8 cellular contexts compared by ENCODE assay signal in the genomic region with DNA sequence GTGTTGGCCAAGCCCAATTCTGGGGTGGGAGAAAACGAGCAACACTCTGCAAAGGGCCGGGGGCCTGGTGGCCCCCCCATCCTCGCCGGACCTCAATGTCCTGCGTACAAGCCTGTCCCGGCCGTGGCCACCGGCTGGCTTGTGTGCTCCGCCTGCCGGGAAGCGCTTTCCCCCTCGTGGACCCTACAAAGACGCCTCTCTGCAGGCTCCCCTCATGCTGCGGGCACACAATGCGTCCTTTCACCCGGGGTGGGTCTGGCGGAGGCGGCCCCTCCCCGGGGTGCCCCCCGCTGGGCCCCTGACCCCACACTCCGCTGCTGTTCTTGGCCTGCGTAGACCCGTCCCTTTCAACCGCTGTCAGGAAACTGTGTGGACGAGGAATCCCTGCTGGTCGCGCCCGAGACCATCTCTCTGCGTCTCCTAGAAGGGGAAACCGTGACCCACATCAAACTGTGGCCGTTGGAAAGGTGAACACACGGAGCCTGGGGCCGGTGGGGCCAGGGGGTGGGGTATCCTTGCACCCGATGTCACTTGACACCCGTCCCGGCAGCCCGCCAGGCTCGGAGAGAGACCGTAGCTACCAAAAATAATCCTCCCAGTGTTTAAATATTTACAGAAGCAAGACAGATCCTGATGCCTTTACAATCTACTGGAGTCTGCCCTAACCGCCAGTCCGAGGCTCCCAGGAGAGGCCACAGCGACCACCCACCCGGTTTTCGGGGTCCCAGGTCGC. TPM values are rescaled to one million over a fixed set of nuclear protein-coding genes. Genes with fewer than 3 reads are reported as not detected.
DNase-seq lines count a peak whose midpoint lies in the region; ATAC-seq and TF ChIP-seq lines count a peak whose summit lies in the region.

No MANE protein-coding gene starts in this region.

- H3K27me3 ChIP-seq in left ventricle myocardium inferior (ENCODE audit: low read depth) (no peaks in the 10 kb centered on the region), Karpas-422 (ENCODE audit: low read length) (no peaks in the 10 kb centered on the region)

- peak; percentile 15 for DNase-seq in stimulated activated CD4-positive, alpha-beta T cell treated with anti-CD3 and anti-CD28 coated beads, Interleukin-4, amount 100 ng/mL, for 1 hour
- DNase-seq in stimulated activated CD4-positive, alpha-beta T cell treated with anti-CD3 and anti-CD28 coated beads, Interleukin-12 subunit alpha, Interleukin-12 subunit beta, amount 100 ng/mL, for 4 hours, result no peak
- no peak for DNase-seq in activated CD4-positive, alpha-beta memory T cell treated with anti-CD3 and anti-CD28 coated beads, Interleukin-2, amount 10 ng/mL, durations not matched to agents 7 days and 5 days
- DNase-seq in left ventricle myocardium inferior (peak; percentile 57), Karpas-422 (no peak), medulla oblongata (ENCODE audit: extremely low spot score) (no peak)
- no peak for DNase-seq in stimulated activated effector memory CD8-positive, alpha-beta T cell treated with anti-CD3 and anti-CD28 coated beads, Interleukin-12 subunit alpha, Interleukin-12 subunit beta, amount 100 ng/mL, for 72 hours (ENCODE audit: low spot score in 2 of 2)

- H3K4me2 ChIP-seq in Karpas-422 (ENCODE audit: low read depth, low read length, poor library complexity, severe bottlenecking), result no peak overlapping the region

- H3K27ac ChIP-seq in left ventricle myocardium inferior (replicated peaks) (peak overlapping the region; percentile 72), Karpas-422 (ENCODE audit: low read length) (no peak overlapping the region)

- H3K9me3 Mint-ChIP-seq in activated CD4-positive, alpha-beta memory T cell treated with anti-CD3 and anti-CD28 coated beads, Interleukin-2, amount 10 ng/mL, durations not matched to agents 7 days and 5 days, result no peaks in the 10 kb centered on the region
- H3K9me3 Mint-ChIP-seq in stimulated activated effector memory CD8-positive, alpha-beta T cell treated with anti-CD3 and anti-CD28 coated beads, Interleukin-12 subunit alpha, Interleukin-12 subunit beta, amount 100 ng/mL, for 72 hours, result no peaks in the 10 kb centered on the region

- peak; percentile 46 for ATAC-seq in stimulated activated effector memory CD8-positive, alpha-beta T cell treated with anti-CD3 and anti-CD28 coated beads, Interleukin-12 subunit alpha, Interleukin-12 subunit beta, amount 100 ng/mL, for 72 hours
- no peak for ATAC-seq in HG02759 (IDR thresholded peaks at IDR 0.05; ENCODE audit: unreplicated experiment)

- H2AFZ ChIP-seq in Karpas-422 (ENCODE audit: low read length), result no peak overlapping the region

- peak overlapping the region; percentile 38 for H3K27ac Mint-ChIP-seq in activated CD4-positive, alpha-beta memory T cell treated with anti-CD3 and anti-CD28 coated beads, Interleukin-2, amount 10 ng/mL, durations not matched to agents 7 days and 5 days
- peak overlapping the region; percentile 87 for H3K27ac Mint-ChIP-seq in stimulated activated effector memory CD8-positive, alpha-beta T cell treated with anti-CD3 and anti-CD28 coated beads, Interleukin-12 subunit alpha, Interleukin-12 subunit beta, amount 100 ng/mL, for 72 hours

- H3K4me3 ChIP-seq in left ventricle myocardium inferior (peak overlapping the region; percentile 61), Karpas-422 (ENCODE audit: low read length) (no peak overlapping the region)

- peak overlapping the region; percentile 60 for H3K4me3 Mint-ChIP-seq in activated CD4-positive, alpha-beta memory T cell treated with anti-CD3 and anti-CD28 coated beads, Interleukin-2, amount 10 ng/mL, durations not matched to agents 7 days and 5 days
- H3K4me3 Mint-ChIP-seq in stimulated activated effector memory CD8-positive, alpha-beta T cell treated with anti-CD3 and anti-CD28 coated beads, Interleukin-12 subunit alpha, Interleukin-12 subunit beta, amount 100 ng/mL, for 72 hours, result peak overlapping the region; percentile 71

- H3K79me2 ChIP-seq in Karpas-422 (ENCODE audit: low read length), result no peaks in the 10 kb centered on the region

- no peaks in the 10 kb centered on the region for H3K36me3 Mint-ChIP-seq in activated CD4-positive, alpha-beta memory T cell treated with anti-CD3 and anti-CD28 coated beads, Interleukin-2, amount 10 ng/mL, durations not matched to agents 7 days and 5 days (ENCODE audit: low read depth)
- peaks cover 4% of the 10 kb centered on the region for H3K36me3 Mint-ChIP-seq in stimulated activated effector memory CD8-positive, alpha-beta T cell treated with anti-CD3 and anti-CD28 coated beads, Interleukin-12 subunit alpha, Interleukin-12 subunit beta, amount 100 ng/mL, for 72 hours

- intact Hi-C loops in left ventricle myocardium inferior (cut with micrococcal nuclease), result no loop called here

- peak; percentile 39 for TF ChIP-seq CTCF in left ventricle myocardium inferior (IDR thresholded peaks at IDR 0.05; ENCODE audit: borderline replicate concordance)

- H3K4me1 ChIP-seq in left ventricle myocardium inferior (peaks cover 54% of the 10 kb centered on the region), Karpas-422 (ENCODE audit: low read length) (peaks cover 10% of the 10 kb centered on the region)

- H3K36me3 ChIP-seq in left ventricle myocardium inferior (no peaks in the 10 kb centered on the region), Karpas-422 (ENCODE audit: insufficient read depth, low read length) (no peaks in the 10 kb centered on the region)

- POLR2A ChIA-PET in activated CD4-positive, alpha-beta memory T cell treated with anti-CD3 and anti-CD28 coated beads, Interleukin-2, amount 10 ng/mL, durations not matched to agents 7 days and 5 days (lab: Charles Lee), result no interaction called here

- H3K9ac ChIP-seq in Karpas-422 (ENCODE audit: low read length), result no peak overlapping the region

- no peaks in the 10 kb centered on the region for H3K9me3 ChIP-seq in left ventricle myocardium inferior (replicated peaks)
- H3K9me3 ChIP-seq in Karpas-422 (ENCODE audit: low read length), result no peaks in the 10 kb centered on the region

- peaks cover 11% of the 10 kb centered on the region for H3K27me3 Mint-ChIP-seq in activated CD4-positive, alpha-beta memory T cell treated with anti-CD3 and anti-CD28 coated beads, Interleukin-2, amount 10 ng/mL, durations not matched to agents 7 days and 5 days

- no peaks in the 10 kb centered on the region for H3K9me2 ChIP-seq in Karpas-422 (replicated peaks; ENCODE audit: insufficient read depth, low read length)

- H3K4me1 Mint-ChIP-seq in activated CD4-positive, alpha-beta memory T cell treated with anti-CD3 and anti-CD28 coated beads, Interleukin-2, amount 10 ng/mL, durations not matched to agents 7 days and 5 days, result peaks cover 35% of the 10 kb centered on the region
- H3K4me1 Mint-ChIP-seq in stimulated activated effector memory CD8-positive, alpha-beta T cell treated with anti-CD3 and anti-CD28 coated beads, Interleukin-12 subunit alpha, Interleukin-12 subunit beta, amount 100 ng/mL, for 72 hours, result peaks cover 23% of the 10 kb centered on the region

- CTCF ChIA-PET in activated CD4-positive, alpha-beta memory T cell treated with anti-CD3 and anti-CD28 coated beads, Interleukin-2, amount 10 ng/mL, durations not matched to agents 7 days and 5 days (lab: Charles Lee), result interaction anchor here (0.7 to 1.2 kb wide), 2 partner anchors 182 to 251 kb away, joined by 3 to 4 read pairs; no protein-coding TSS in a partner anchor

- no peaks in the 10 kb centered on the region for H4K20me1 ChIP-seq in Karpas-422 (ENCODE audit: insufficient read depth, low read depth, low read length)

RNA-seq across cellular contexts. Expression of a gene that starts 43.6 kb away (rescaled TPM):
- total RNA-seq in activated CD4-positive, alpha-beta memory T cell treated with anti-CD3 and anti-CD28 coated beads, Interleukin-2, amount 10 ng/mL, durations not matched to agents 7 days and 5 days, result under 1 TPM; 0.63 TPM
- total RNA-seq in left ventricle myocardium inferior, result 15.9 TPM
- total RNA-seq in Karpas-422 (2014; rRNA removed; shearing (Covaris generic); ENCODE audit: low replicate concordance), result 0.22 and 1.9 TPM in 2 replicates

RNA-seq across cellular contexts. Expression of a gene that starts 44.4 kb away (rescaled TPM):
- total RNA-seq in activated CD4-positive, alpha-beta memory T cell treated with anti-CD3 and anti-CD28 coated beads, Interleukin-2, amount 10 ng/mL, durations not matched to agents 7 days and 5 days, result not detected
- total RNA-seq in left ventricle myocardium inferior, result 7.7 TPM
- total RNA-seq in Karpas-422 (2014; rRNA removed; shearing (Covaris generic); ENCODE audit: low replicate concordance), result not detected in 2 replicates

Comparison
In these comparisons a context has a peak if more than half of its experiments do, and no peak if none do; other contexts are left out.
1. DNase-seq: peak in stimulated activated CD4-positive, alpha-beta T cell treated with anti-CD3 and anti-CD28 coated beads, Interleukin-4, amount 100 ng/mL, for 1 hour (single experiment) and left ventricle myocardium inferior (single experiment); none in stimulated activated CD4-positive, alpha-beta T cell treated with anti-CD3 and anti-CD28 coated beads, Interleukin-12 subunit alpha, Interleukin-12 subunit beta, amount 100 ng/mL, for 4 hours (single experiment), activated CD4-positive, alpha-beta memory T cell treated with anti-CD3 and anti-CD28 coated beads, Interleukin-2, amount 10 ng/mL, durations not matched to agents 7 days and 5 days (single experiment), stimulated activated effector memory CD8-positive, alpha-beta T cell treated with anti-CD3 and anti-CD28 coated beads, Interleukin-12 subunit alpha, Interleukin-12 subunit beta, amount 100 ng/mL, for 72 hours (0 of 2), Karpas-422 (single experiment) and medulla oblongata (single experiment).